30 cellular contexts compared by ENCODE assay signal in genomic region chr16:865026-865425, GRCh38.
"Had no signal": no experiment of that assay in that cellular context is flagged by ENCODE, and none has a peak within 500 bp of the region (broad histone marks: within the 10 kb centered on the region; RNA-seq: fewer than 3 reads in every experiment).

No MANE protein-coding gene starts in this region.

- H3K9me3 Mint-ChIP-seq: effector memory CD8-positive, alpha-beta T cell had no signal

- H3K27me3 Mint-ChIP-seq: activated CD4-positive, alpha-beta memory T cell treated with anti-CD3 and anti-CD28 coated beads for 36 hours; activated CD4-positive, alpha-beta T cell treated with anti-CD3 and anti-CD28 coated beads for 36 hours; activated CD4-positive, alpha-beta T cell treated with anti-CD3 and anti-CD28 coated beads, Interleukin-2, amount 10 ng/mL, durations not matched to agents 24 days and 14 days; activated CD8-positive, alpha-beta memory T cell treated with anti-CD3 and anti-CD28 coated beads, Interleukin-2, amount 10 ng/mL, durations not matched to agents 7 days and 5 days; activated naive CD8-positive, alpha-beta T cell; effector memory CD8-positive, alpha-beta T cell; T-helper 17 cell had no signal

- H3K27ac Mint-ChIP-seq: activated CD4-positive, alpha-beta memory T cell treated with anti-CD3 and anti-CD28 coated beads for 36 hours; activated CD4-positive, alpha-beta T cell treated with anti-CD3 and anti-CD28 coated beads for 36 hours; activated CD4-positive, alpha-beta T cell treated with anti-CD3 and anti-CD28 coated beads, Interleukin-2, amount 10 ng/mL, durations not matched to agents 24 days and 14 days; activated CD8-positive, alpha-beta memory T cell treated with anti-CD3 and anti-CD28 coated beads, Interleukin-2, amount 10 ng/mL, durations not matched to agents 7 days and 5 days; activated CD8-positive, alpha-beta T cell treated with anti-CD3 and anti-CD28 coated beads, Interleukin-2, amount 10 ng/mL, durations not matched to agents 7 days and 5 days; activated naive CD4-positive, alpha-beta T cell treated with anti-CD3 and anti-CD28 coated beads for 36 hours; activated naive CD8-positive, alpha-beta T cell; activated T-helper 1 cell treated with anti-CD3 and anti-CD28 coated beads, Interleukin-12 subunit alpha, Interleukin-12 subunit beta, Interleukin-2, Interleukin-4 antibody, amounts not matched to agents 30 ng/mL and 10 ng/mL and 1 ng/mL, durations not matched to agents 14 hours and 24 hours and 36 hours; activated T-helper 2 cell treated with anti-CD3 and anti-CD28 coated beads, Interferon-gamma antibody, Interleukin-2, Interleukin-4, amounts not matched to agents 10 μg/mL and 5 μg/mL and 100 μg/mL, durations not matched to agents 14 hours and 24 hours and 36 hours; effector memory CD8-positive, alpha-beta T cell; T-helper 17 cell; T-helper 2 cell treated with Interferon-gamma antibody and Interleukin-4, amounts not matched to agents 5 μg/mL and 100 μg/mL, for 36 hours had no signal

- ATAC-seq: activated CD4-positive, alpha-beta T cell treated with anti-CD3 and anti-CD28 coated beads for 36 hours; activated CD8-positive, alpha-beta memory T cell treated with anti-CD3 and anti-CD28 coated beads, Interleukin-2, amount 10 ng/mL, durations not matched to agents 7 days and 5 days; activated CD8-positive, alpha-beta T cell treated with anti-CD3 and anti-CD28 coated beads, Interleukin-2, amount 10 ng/mL, durations not matched to agents 7 days and 5 days; body of pancreas; effector memory CD8-positive, alpha-beta T cell; T-helper 17 cell had no signal

- H3K27me3 ChIP-seq: body of pancreas, esophagus squamous epithelium had no signal

- H3K9me3 ChIP-seq: body of pancreas, esophagus squamous epithelium had no signal

- H3K27ac ChIP-seq: body of pancreas, epithelial cell of prostate, esophagus squamous epithelium had no signal

- H3K4me1 Mint-ChIP-seq: activated CD4-positive, alpha-beta T cell treated with anti-CD3 and anti-CD28 coated beads for 36 hours; activated CD4-positive, alpha-beta T cell treated with anti-CD3 and anti-CD28 coated beads, Interleukin-2, amount 10 ng/mL, durations not matched to agents 24 days and 14 days; activated CD8-positive, alpha-beta memory T cell treated with anti-CD3 and anti-CD28 coated beads, Interleukin-2, amount 10 ng/mL, durations not matched to agents 7 days and 5 days; T-helper 17 cell had no signal

- H3K4me3 Mint-ChIP-seq: activated CD4-positive, alpha-beta memory T cell treated with anti-CD3 and anti-CD28 coated beads for 36 hours; activated CD4-positive, alpha-beta T cell treated with anti-CD3 and anti-CD28 coated beads for 36 hours; activated CD4-positive, alpha-beta T cell treated with anti-CD3 and anti-CD28 coated beads, Interleukin-2, amount 10 ng/mL, durations not matched to agents 24 days and 14 days; activated CD8-positive, alpha-beta memory T cell treated with anti-CD3 and anti-CD28 coated beads, Interleukin-2, amount 10 ng/mL, durations not matched to agents 7 days and 5 days; activated CD8-positive, alpha-beta T cell treated with anti-CD3 and anti-CD28 coated beads, Interleukin-2, amount 10 ng/mL, durations not matched to agents 7 days and 5 days; activated naive CD4-positive, alpha-beta T cell treated with anti-CD3 and anti-CD28 coated beads for 36 hours; activated naive CD8-positive, alpha-beta T cell; activated T-helper 1 cell treated with anti-CD3 and anti-CD28 coated beads, Interleukin-12 subunit alpha, Interleukin-12 subunit beta, Interleukin-2, Interleukin-4 antibody, amounts not matched to agents 30 ng/mL and 10 ng/mL and 1 ng/mL, durations not matched to agents 14 hours and 24 hours and 36 hours; effector memory CD8-positive, alpha-beta T cell; T-helper 17 cell; T-helper 2 cell treated with Interferon-gamma antibody and Interleukin-4, amounts not matched to agents 5 μg/mL and 100 μg/mL, for 36 hours had no signal

- H3K4me3 ChIP-seq: body of pancreas, esophagus squamous epithelium had no signal

- DNase-seq: activated CD4-positive, alpha-beta memory T cell treated with anti-CD3 and anti-CD28 coated beads for 36 hours; activated CD4-positive, alpha-beta T cell treated with anti-CD3 and anti-CD28 coated beads for 36 hours; activated CD4-positive, alpha-beta T cell treated with anti-CD3 and anti-CD28 coated beads, Interleukin-2, amount 10 ng/mL, durations not matched to agents 24 days and 14 days; activated CD4-positive, CD25-positive, alpha-beta regulatory T cell; activated CD4-positive, CD25-positive, alpha-beta regulatory T cell treated with anti-CD3 and anti-CD28 coated beads, Interleukin-2, amount 50 U/mL, for 72 hours; activated CD8-positive, alpha-beta memory T cell treated with anti-CD3 and anti-CD28 coated beads, Interleukin-2, amount 10 ng/mL, durations not matched to agents 7 days and 5 days; activated CD8-positive, alpha-beta memory T cell treated with anti-CD3 and anti-CD28 coated beads, Interleukin-2, amount 50 U/mL, for 4 hours; activated CD8-positive, alpha-beta T cell treated with anti-CD3 and anti-CD28 coated beads, Interleukin-2, amount 10 ng/mL, durations not matched to agents 7 days and 5 days; activated effector memory CD4-positive, alpha-beta T cell treated with anti-CD3 and anti-CD28 coated beads, Interleukin-2, amount 50 U/mL, for 16 hours; activated naive CD4-positive, alpha-beta T cell treated with anti-CD3 and anti-CD28 coated beads for 36 hours; activated T-cell treated with anti-CD3 and anti-CD28 coated beads, Interleukin-2, amount 50 U/mL, for 1 hour; activated T-cell treated with anti-CD3 and anti-CD28 coated beads, Interleukin-2, amount 50 U/mL, for 48 hours; amygdala; aorta; body of pancreas; caudate nucleus; cortex of kidney; dermis blood vessel endothelial cell; effector CD4-positive, alpha-beta T cell; effector memory CD8-positive, alpha-beta T cell; esophagus squamous epithelium; foreskin fibroblast; head of caudate nucleus; T-helper 1 cell; T-helper 17 cell had no signal

- H3K4me1 ChIP-seq: body of pancreas, esophagus squamous epithelium had no signal
